Comparison of ENCODE assay signal across 19 cellular contexts in the genomic region with DNA sequence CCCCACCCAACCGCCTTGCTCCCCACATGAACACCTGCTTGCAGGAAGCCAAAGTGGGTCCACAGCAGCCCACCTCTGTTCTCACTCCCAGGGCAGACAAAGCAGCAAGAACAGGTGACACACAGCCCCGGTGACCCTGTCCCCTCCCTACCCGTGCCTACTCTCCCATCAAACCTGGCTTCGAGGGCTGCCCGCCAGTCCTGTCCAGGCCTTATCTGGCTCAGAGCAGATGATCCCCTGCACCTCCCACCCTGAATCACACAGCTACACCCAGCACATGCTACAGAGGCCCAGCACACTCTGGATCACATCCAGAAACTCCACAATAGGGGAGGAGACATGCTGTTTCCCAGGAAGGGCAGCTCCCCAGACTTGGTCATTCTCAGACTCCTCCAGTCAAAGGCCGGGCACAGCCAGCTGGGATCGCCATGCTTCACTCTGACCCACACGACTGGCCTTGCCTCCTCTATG. TPM values are rescaled to one million over a fixed set of nuclear protein-coding genes. Genes with fewer than 3 reads are reported as not detected.
DNase-seq lines count a peak whose midpoint lies in the region; ATAC-seq and TF ChIP-seq lines count a peak whose summit lies in the region.
"Had no signal": no experiment of that assay in that cellular context is flagged by ENCODE, and none has a peak within 500 bp of the region (broad histone marks: within the 10 kb centered on the region; RNA-seq: fewer than 3 reads in every experiment).

No MANE protein-coding gene starts in this region.

- no peak for ATAC-seq in activated CD8-positive, alpha-beta memory T cell treated with anti-CD3 and anti-CD28 coated beads, Interleukin-2, amount 10 ng/mL, durations not matched to agents 7 days and 5 days
- ATAC-seq in left ventricle myocardium superior, result peak; percentile 25
- ATAC-seq in sciatic nerve, result peak; percentile 28
- no peak for ATAC-seq in HG03135 (IDR thresholded peaks at IDR 0.05; ENCODE audit: unreplicated experiment)
- ATAC-seq: activated CD4-positive, CD25-positive, alpha-beta regulatory T cell treated with anti-CD3 and anti-CD28 coated beads, Interleukin-2, amount 50 U/mL, for 24 hours; activated T-helper 17 cell treated with anti-CD3 and anti-CD28 coated beads, Interleukin-2, amount 50 U/mL, for 72 hours had no signal

- no peak overlapping the region for H3K27ac Mint-ChIP-seq in activated CD8-positive, alpha-beta memory T cell treated with anti-CD3 and anti-CD28 coated beads, Interleukin-2, amount 10 ng/mL, durations not matched to agents 7 days and 5 days
- H3K27ac Mint-ChIP-seq in Calu3 (ENCODE audit: unreplicated experiment) (no peak overlapping the region), glutamatergic neuron (ENCODE audit: unreplicated experiment) (no peak overlapping the region)
- H3K27ac Mint-ChIP-seq: activated T-helper 17 cell treated with anti-CD3 and anti-CD28 coated beads, Interleukin-2, amount 50 U/mL, for 72 hours had no signal

- intact Hi-C loops in adrenal gland (cut with DNase I), result no loop called here
- intact Hi-C loops in left ventricle myocardium superior (cut with micrococcal nuclease), result no loop called here
- intact Hi-C loops in sciatic nerve (cut with DNase I), result no loop called here
- intact Hi-C loops in Calu3 (cut with micrococcal nuclease; ENCODE audit: unreplicated experiment), result no loop called here

- no peaks in the 10 kb centered on the region for H3K27me3 ChIP-seq in adrenal gland
- H3K27me3 ChIP-seq: dorsolateral prefrontal cortex, neutrophil had no signal

- DNase-seq in activated CD8-positive, alpha-beta memory T cell treated with anti-CD3 and anti-CD28 coated beads, Interleukin-2, amount 50 U/mL, for 48 hours, result peak; percentile 39
- no peak for DNase-seq in activated CD8-positive, alpha-beta memory T cell treated with anti-CD3 and anti-CD28 coated beads, Interleukin-2, amount 10 ng/mL, durations not matched to agents 7 days and 5 days
- DNase-seq in adrenal gland, result peak in 6 of 7 donors; percentile 38 to 75 (median 64)
- DNase-seq in left ventricle myocardium superior, result no peak
- no peak for DNase-seq in sciatic nerve (ENCODE audit: low spot score)
- DNase-seq in Calu3, result no peak
- no peak for DNase-seq in glutamatergic neuron
- DNase-seq: midbrain, NCI-H1417, NCI-H526 treated with DMSO at 0.1 percent for 48 hours, retina had no signal

- no peaks in the 10 kb centered on the region for H3K9me3 ChIP-seq in adrenal gland (replicated peaks in 1 of 3)
- H3K9me3 ChIP-seq: neutrophil had no signal

- CTCF ChIA-PET in activated CD8-positive, alpha-beta memory T cell treated with anti-CD3 and anti-CD28 coated beads, Interleukin-2, amount 10 ng/mL, durations not matched to agents 7 days and 5 days (lab: Charles Lee), result no interaction called here
- CTCF ChIA-PET in Calu3 (lab: Charles Lee), result no interaction called here

- peaks cover 2% of the 10 kb centered on the region for H3K36me3 Mint-ChIP-seq in activated CD8-positive, alpha-beta memory T cell treated with anti-CD3 and anti-CD28 coated beads, Interleukin-2, amount 10 ng/mL, durations not matched to agents 7 days and 5 days
- H3K36me3 Mint-ChIP-seq in Calu3 (ENCODE audit: insufficient read depth, unreplicated experiment) (peaks cover 8% of the 10 kb centered on the region), glutamatergic neuron (ENCODE audit: unreplicated experiment) (peaks cover 4% of the 10 kb centered on the region)

- H3K36me3 ChIP-seq in adrenal gland (replicated peaks in 1 of 2), result no peaks in the 10 kb centered on the region

- peaks cover 4 to 14% of the 10 kb centered on the region in 2 donors for H3K4me1 ChIP-seq in adrenal gland (replicated peaks in 1 of 2)

- no peaks in the 10 kb centered on the region for H3K9me3 Mint-ChIP-seq in activated CD8-positive, alpha-beta memory T cell treated with anti-CD3 and anti-CD28 coated beads, Interleukin-2, amount 10 ng/mL, durations not matched to agents 7 days and 5 days (ENCODE audit: low read depth)
- no peaks in the 10 kb centered on the region for H3K9me3 Mint-ChIP-seq in Calu3 (ENCODE audit: low read depth, unreplicated experiment)
- H3K9me3 Mint-ChIP-seq in glutamatergic neuron (ENCODE audit: unreplicated experiment), result peaks cover 2% of the 10 kb centered on the region
- H3K9me3 Mint-ChIP-seq: activated T-helper 17 cell treated with anti-CD3 and anti-CD28 coated beads, Interleukin-2, amount 50 U/mL, for 72 hours had no signal

- no peak for TF ChIP-seq POLR2A in adrenal gland (IDR thresholded peaks at IDR 0.05)

- 74 to 86% (median 82%) methylated on average over 4 to 8 of the region's 8 CpGs for WGBS in adrenal gland, 4 donors

- H3K4me1 Mint-ChIP-seq in activated CD8-positive, alpha-beta memory T cell treated with anti-CD3 and anti-CD28 coated beads, Interleukin-2, amount 10 ng/mL, durations not matched to agents 7 days and 5 days, result peaks cover 2% of the 10 kb centered on the region
- H3K4me1 Mint-ChIP-seq in Calu3 (ENCODE audit: low read depth, unreplicated experiment) (peaks cover 9% of the 10 kb centered on the region), glutamatergic neuron (ENCODE audit: low read depth, unreplicated experiment) (no peaks in the 10 kb centered on the region)
- H3K4me1 Mint-ChIP-seq: activated T-helper 17 cell treated with anti-CD3 and anti-CD28 coated beads, Interleukin-2, amount 50 U/mL, for 72 hours had no signal

- no peak overlapping the region for H3K4me3 Mint-ChIP-seq in activated CD8-positive, alpha-beta memory T cell treated with anti-CD3 and anti-CD28 coated beads, Interleukin-2, amount 10 ng/mL, durations not matched to agents 7 days and 5 days
- H3K4me3 Mint-ChIP-seq in Calu3 (ENCODE audit: low read depth, unreplicated experiment) (no peak overlapping the region), glutamatergic neuron (ENCODE audit: unreplicated experiment) (no peak overlapping the region)
- H3K4me3 Mint-ChIP-seq: activated T-helper 17 cell treated with anti-CD3 and anti-CD28 coated beads, Interleukin-2, amount 50 U/mL, for 72 hours had no signal

- BruUV-seq in Calu3 (replicated peaks; lab: Mats Ljungman, UMichigan), result no TSS peak

- H3K4me3 ChIP-seq in adrenal gland, result no peak overlapping the region
- H3K4me3 ChIP-seq: dorsolateral prefrontal cortex had no signal

- H3K27me3 Mint-ChIP-seq in activated CD8-positive, alpha-beta memory T cell treated with anti-CD3 and anti-CD28 coated beads, Interleukin-2, amount 10 ng/mL, durations not matched to agents 7 days and 5 days, result no peaks in the 10 kb centered on the region
- H3K27me3 Mint-ChIP-seq in Calu3 (ENCODE audit: unreplicated experiment) (no peaks in the 10 kb centered on the region), glutamatergic neuron (ENCODE audit: unreplicated experiment) (no peaks in the 10 kb centered on the region)
- H3K27me3 Mint-ChIP-seq: activated T-helper 17 cell treated with anti-CD3 and anti-CD28 coated beads, Interleukin-2, amount 50 U/mL, for 72 hours had no signal

- no peak overlapping the region for H3K27ac ChIP-seq in adrenal gland
- H3K27ac ChIP-seq: neutrophil, RWPE1 had no signal

- TF ChIP-seq CTCF in adrenal gland (IDR thresholded peaks at IDR 0.05) (no peak), Calu3 (IDR thresholded peaks at IDR 0.05; ENCODE audit: unreplicated experiment) (no peak), glutamatergic neuron (IDR thresholded peaks at IDR 0.05; ENCODE audit: partially characterized antibody, unreplicated experiment) (no peak)

RNA-seq across cellular contexts. Expression of a gene that starts 6.2 kb away (rescaled TPM):
- total RNA-seq in activated CD8-positive, alpha-beta memory T cell treated with anti-CD3 and anti-CD28 coated beads, Interleukin-2, amount 10 ng/mL, durations not matched to agents 7 days and 5 days, result 10 to 100 TPM; 15.5 to 30.8 TPM
- total RNA-seq in adrenal gland (1 to 10 TPM in 1 of 8 donors, not detected in 7; 3.1 TPM), left ventricle myocardium superior (not detected), sciatic nerve (1.2 TPM), Calu3 (2022) (not detected in 2 replicates), glutamatergic neuron (ENCODE audit: unreplicated experiment) (not detected)
- under 1 TPM in 2 of 3 donors, not detected in 1; 0.84 to 0.88 TPM for polyA plus RNA-seq in adrenal gland
- total RNA-seq: MCF 10A had no signal
- polyA plus RNA-seq: BJ had no signal

RNA-seq across cellular contexts. Expression of a gene that starts 52.5 kb away (rescaled TPM):
- under 1 TPM in 1 of 2 experiments, not detected in 1; 0.23 TPM for total RNA-seq in activated CD8-positive, alpha-beta memory T cell treated with anti-CD3 and anti-CD28 coated beads, Interleukin-2, amount 10 ng/mL, durations not matched to agents 7 days and 5 days
- 1 to 10 TPM in 1 of 8 donors, under 1 TPM in 2, not detected in 5; 0.26 to 1.6 (median 0.54) TPM for total RNA-seq in adrenal gland
- polyA plus RNA-seq in adrenal gland, result 1 to 10 TPM in 2 of 3 donors, under 1 TPM in 1; 0.51 to 6.0 (median 1.0) TPM
- total RNA-seq in left ventricle myocardium superior, result not detected
- total RNA-seq in sciatic nerve, result 1.3 TPM
- 1.1 and 1.9 TPM in 2 replicates for total RNA-seq in Calu3 (2022)
- not detected for total RNA-seq in glutamatergic neuron (ENCODE audit: unreplicated experiment)
- total RNA-seq: MCF 10A had no signal
- polyA plus RNA-seq: BJ had no signal

Comparison
In these comparisons a context has a peak if more than half of its experiments do, and no peak if none do; other contexts are left out.
1. DNase-seq: peak in activated CD8-positive, alpha-beta memory T cell treated with anti-CD3 and anti-CD28 coated beads, Interleukin-2, amount 50 U/mL, for 48 hours (single experiment) and adrenal gland (6 of 7); none in activated CD8-positive, alpha-beta memory T cell treated with anti-CD3 and anti-CD28 coated beads, Interleukin-2, amount 10 ng/mL, durations not matched to agents 7 days and 5 days (single experiment), left ventricle myocardium superior (single experiment), sciatic nerve (single experiment), Calu3 (single experiment) and glutamatergic neuron (single experiment).
2. ATAC-seq: peak in left ventricle myocardium superior (single experiment) and sciatic nerve (single experiment); none in activated CD8-positive, alpha-beta memory T cell treated with anti-CD3 and anti-CD28 coated beads, Interleukin-2, amount 10 ng/mL, durations not matched to agents 7 days and 5 days (single experiment) and HG03135 (single experiment).